In the genomic region with DNA sequence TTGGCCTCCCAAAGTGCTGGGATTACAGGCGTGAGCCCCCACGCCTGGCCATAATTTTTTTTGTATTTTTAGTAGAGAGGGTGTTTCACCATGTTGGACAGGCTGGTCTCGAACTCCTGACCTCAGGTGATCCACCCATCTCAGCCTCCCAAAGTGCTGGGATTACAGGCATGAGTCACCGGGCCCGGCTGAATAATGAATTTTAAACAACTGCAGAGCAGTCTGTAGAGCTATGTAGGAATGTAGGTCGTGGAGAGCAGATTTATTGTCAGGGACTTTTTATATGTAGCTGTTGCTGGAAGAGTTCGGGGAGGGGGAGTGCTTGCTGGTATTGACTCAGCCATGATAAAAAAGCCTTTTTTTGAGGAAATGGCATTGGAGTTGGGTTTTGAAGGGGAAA, we compare ENCODE assay signal across 1 cellular context.
TF ChIP-seq lines count a peak whose summit lies in the region.

No MANE protein-coding gene starts in this region.

TF ChIP-seq in HepG2, 621 proteins besides CTCF, POLR2A, EP300 and RAD21:
- peak; percentile 26; the same call in 1 of the 2 replicates for TF ChIP-seq FOSL2 (CRISPR knock-in tag; IDR thresholded peaks at IDR 0.05)
